ENCODE assay signal across 25 cellular contexts in genomic region chrX:44878780-44879179, GRCh38. TPM values are rescaled to one million over a fixed set of nuclear protein-coding genes. Genes with fewer than 3 reads are reported as not detected.
"Had no signal": no experiment of that assay in that cellular context is flagged by ENCODE, and none has a peak within 500 bp of the region (broad histone marks: within the 10 kb centered on the region; RNA-seq: fewer than 3 reads in every experiment).

No MANE protein-coding gene starts in this region.

- H3K27me3 ChIP-seq: gastrocnemius medialis, right atrium auricular region, sigmoid colon, testis, transverse colon had no signal

- H3K4me1 ChIP-seq: testis had no signal

- H3K36me3 ChIP-seq: gastrocnemius medialis, right atrium auricular region, sigmoid colon, transverse colon had no signal

- DNase-seq: effector memory CD4-positive, alpha-beta T cell; gastrocnemius medialis; left colon; mammary epithelial cell; naive thymus-derived CD4-positive, alpha-beta T cell; nephron progenitor cell; sigmoid colon; stimulated activated CD4-positive, alpha-beta T cell treated with anti-CD3 and anti-CD28 coated beads, Interleukin-2, amount 100 ng/mL, for 24 hours; stimulated activated CD4-positive, alpha-beta T cell treated with anti-CD3 and anti-CD28 coated beads, Interleukin-4, amount 100 ng/mL, for 4 hours; stimulated activated naive B cell treated with anti-CD40 and anti-IgM and Interleukin-4, amounts not matched to agents 10 μg/mL and 1 μg/mL and 100 μg/mL, for 72 hours; stimulated activated naive CD8-positive, alpha-beta T cell treated with anti-CD3 and anti-CD28 coated beads, Interleukin-15, amount 100 ng/mL, for 72 hours; testis; transverse colon had no signal

- H3K9me3 ChIP-seq: gastrocnemius medialis, right atrium auricular region, sigmoid colon, testis, transverse colon had no signal

- H3K27ac ChIP-seq: gastrocnemius medialis, right atrium auricular region, sigmoid colon, skin epidermis, testis, transverse colon had no signal

- H3K4me3 ChIP-seq: gastrocnemius medialis, right atrium auricular region, sigmoid colon, skin epidermis, testis, transverse colon had no signal

- ATAC-seq: esophagus mucosa; gastrocnemius medialis; left colon; naive thymus-derived CD4-positive, alpha-beta T cell; stimulated activated naive B cell treated with anti-CD40 and anti-IgM and Interleukin-4, amounts not matched to agents 10 μg/mL and 1 μg/mL and 100 μg/mL, for 72 hours; stimulated activated naive CD8-positive, alpha-beta T cell treated with anti-CD3 and anti-CD28 coated beads, Interleukin-15, amount 100 ng/mL, for 72 hours had no signal

RNA-seq across cellular contexts. Expression of gene DUSP21, which starts 35.0 kb away (rescaled TPM):
- total RNA-seq: esophagus mucosa; fibroblast of villous mesenchyme; gastrocnemius medialis; kidney epithelial cell; left colon; lower leg skin; mammary epithelial cell; mesenteric fat pad; mononuclear cell; naive thymus-derived CD4-positive, alpha-beta T cell; omental fat pad; pulmonary artery endothelial cell; right atrium auricular region; sigmoid colon; subcutaneous adipose tissue; transverse colon; urinary bladder had no signal
- polyA plus RNA-seq: mammary epithelial cell; naive thymus-derived CD4-positive, alpha-beta T cell; sigmoid colon; urinary bladder had no signal
